ENCODE assay signal across 8 cellular contexts in genomic region chr3:121750087-121750415, GRCh38. TPM values are rescaled to one million over a fixed set of nuclear protein-coding genes. Genes with fewer than 3 reads are reported as not detected.
DNase-seq lines count a peak whose midpoint lies in the region; ATAC-seq and TF ChIP-seq lines count a peak whose summit lies in the region.

No MANE protein-coding gene starts in this region.

- H3K4me1 ChIP-seq in A673 (ENCODE audit: insufficient read depth, low read length, poor library complexity, severe bottlenecking) (peaks cover 7% of the 10 kb centered on the region), IMR-90 (ENCODE audit: control insufficient read depth, insufficient read depth, low read length) (no peaks in the 10 kb centered on the region), duodenal mucosa (ENCODE audit: control insufficient read depth in 1 of 2, insufficient read depth in 2 of 2, low read length in 2 of 2) (peaks cover 13 to 19% of the 10 kb centered on the region in 2 donors), muscle layer of duodenum (ENCODE audit: control insufficient read depth in 1 of 2, insufficient read depth in 2 of 2, low read length in 2 of 2) (peaks cover 16 to 28% of the 10 kb centered on the region in 2 donors)

- TF ChIP-seq RAD21 in IMR-90 (IDR thresholded peaks at IDR 0.05; ENCODE audit: low read length), result no peak

- no peaks in the 10 kb centered on the region for H3K36me3 Mint-ChIP-seq in activated T-helper 1 cell treated with anti-CD3 and anti-CD28 coated beads, Interleukin-12 subunit alpha, Interleukin-12 subunit beta, Interleukin-2, Interleukin-4 antibody, amounts not matched to agents 30 ng/mL and 10 ng/mL and 1 ng/mL, durations not matched to agents 14 hours and 24 hours and 36 hours (ENCODE audit: low read depth)

- no peak for DNase-seq in A673 (ENCODE audit: low spot score)
- no peak for DNase-seq in IMR-90
- DNase-seq in NCI-H1694 (lab: John Stamatoyannopoulos, UW), result no peak
- DNase-seq in NCI-H345 treated with DMSO at 0.1 percent for 48 hours (lab: John Stamatoyannopoulos, UW; ENCODE audit: unreplicated experiment), result no peak
- DNase-seq in activated T-helper 1 cell treated with anti-CD3 and anti-CD28 coated beads, Interleukin-12 subunit alpha, Interleukin-12 subunit beta, Interleukin-2, Interleukin-4 antibody, amounts not matched to agents 30 ng/mL and 10 ng/mL and 1 ng/mL, durations not matched to agents 14 hours and 24 hours and 36 hours (ENCODE audit: low spot score), result no peak

- no peak for TF ChIP-seq POLR2A in IMR-90 (IDR thresholded peaks at IDR 0.05; ENCODE audit: low read depth, low read length)

- peak overlapping the region; percentile 88 for H3K4me2 ChIP-seq in IMR-90 (ENCODE audit: low read depth, low read length)

- no peak overlapping the region for H3K4me3 Mint-ChIP-seq in activated T-helper 1 cell treated with anti-CD3 and anti-CD28 coated beads, Interleukin-12 subunit alpha, Interleukin-12 subunit beta, Interleukin-2, Interleukin-4 antibody, amounts not matched to agents 30 ng/mL and 10 ng/mL and 1 ng/mL, durations not matched to agents 14 hours and 24 hours and 36 hours

- H3K4ac ChIP-seq in IMR-90 (ENCODE audit: low read depth, low read length), result peak overlapping the region; percentile 74

- H3K9ac ChIP-seq in IMR-90 (ENCODE audit: low read depth, low read length), result peak overlapping the region; percentile 66
- H3K9ac ChIP-seq in duodenal mucosa (ENCODE audit: low read depth in 1 of 2, low read length in 2 of 2), result peak overlapping the region; percentile 28 to 63

- BruUV-seq in A673 (replicated peaks; lab: Mats Ljungman, UMichigan), result TSS peak; percentile 97
- TSS peak; percentile 90 for BruUV-seq in IMR-90 (replicated peaks; lab: Mats Ljungman, UMichigan)

- H3K79me1 ChIP-seq in IMR-90 (ENCODE audit: low read depth in 1 of 2, low read length in 2 of 2), result peaks cover 6 to 23% of the 10 kb centered on the region in 2 experiments; a peak in 3 of 4 replicates

- CTCF ChIA-PET in A673 (lab: Charles Lee), result no interaction called here
- CTCF ChIA-PET in IMR-90 (lab: Yijun Ruan, JAX), result no interaction called here

- peak overlapping the region; percentile 70 for H3K14ac ChIP-seq in IMR-90 (replicated peaks; ENCODE audit: low read depth, low read length)

- H3K18ac ChIP-seq in IMR-90 (ENCODE audit: low read depth, low read length), result no peak overlapping the region

- POLR2A ChIA-PET in A673 (lab: Charles Lee; ENCODE audit: low non-redundant PET) (no interaction called here), IMR-90 (lab: Charles Lee; ENCODE audit: unreplicated experiment) (no interaction called here)

- H2BK120ac ChIP-seq in IMR-90 (ENCODE audit: low read depth, low read length), result no peak overlapping the region

- H2BK5ac ChIP-seq in IMR-90 (ENCODE audit: low read depth, low read length, poor library complexity, severe bottlenecking), result peak overlapping the region; percentile 42

- H3K56ac ChIP-seq in IMR-90 (ENCODE audit: extremely low read depth, insufficient read depth, low read length), result no peak overlapping the region; the same call in 1 of the 2 replicates

- H3K9me3 ChIP-seq in A673 (ENCODE audit: low read depth, low read length, poor library complexity, severe bottlenecking) (no peaks in the 10 kb centered on the region), IMR-90 (ENCODE audit: control insufficient read depth, insufficient read depth, low read length) (no peaks in the 10 kb centered on the region), duodenal mucosa (ENCODE audit: control insufficient read depth in 1 of 2, low read length in 2 of 2) (no peaks in the 10 kb centered on the region), muscle layer of duodenum (ENCODE audit: control insufficient read depth in 1 of 2, low read length in 2 of 2) (no peaks in the 10 kb centered on the region)

- peak overlapping the region; percentile 16 to 94; a peak in 3 of 4 replicates for H4K8ac ChIP-seq in IMR-90 (ENCODE audit: low read depth in 2 of 2, low read length in 2 of 2)

- in situ Hi-C loops in IMR-90 (cut with MboI; ENCODE audit: low sequenced_read_pairs), result no loop called here

- WGBS in IMR-90 (ENCODE audit: extremely low coverage in 2 of 2, insufficient read length in 1 of 2), 2 experiments, result no CpG with 5 or more reads among the region's 9 CpGs

- dilution Hi-C loops in IMR-90 (cut with HindIII; ENCODE audit: low sequenced_read_pairs, unreplicated experiment), result no loop called here

- peak overlapping the region; percentile 49 for H3K27ac ChIP-seq in A673 (ENCODE audit: low read depth, low read length, poor library complexity, severe bottlenecking)
- H3K27ac ChIP-seq in IMR-90 (ENCODE audit: insufficient read depth, low read length), result peak overlapping the region; percentile 43
- H3K27ac ChIP-seq in duodenal mucosa (ENCODE audit: low read depth, low read length), result peak overlapping the region; percentile 32
- peak overlapping the region; percentile 94 for H3K27ac ChIP-seq in muscle layer of duodenum (ENCODE audit: low read length)

- H3K36me3 ChIP-seq in A673 (ENCODE audit: insufficient read depth, low read length, poor library complexity, severe bottlenecking), result no peaks in the 10 kb centered on the region
- no peaks in the 10 kb centered on the region for H3K36me3 ChIP-seq in IMR-90 (ENCODE audit: control insufficient read depth, insufficient read depth, low read length)
- H3K36me3 ChIP-seq in duodenal mucosa (ENCODE audit: control insufficient read depth in 1 of 2, insufficient read depth in 2 of 2, low read length in 2 of 2), result no peaks in the 10 kb centered on the region
- H3K36me3 ChIP-seq in muscle layer of duodenum (ENCODE audit: control insufficient read depth in 1 of 2, insufficient read depth in 2 of 2, low read length in 2 of 2), result peaks cover 0 to 8% of the 10 kb centered on the region in 2 donors

- intact Hi-C loops in A673 (cut with micrococcal nuclease; ENCODE audit: unreplicated experiment), result no loop called here
- intact Hi-C loops in IMR-90 (cut with micrococcal nuclease), result no loop called here
- intact Hi-C loops in activated T-helper 1 cell treated with anti-CD3 and anti-CD28 coated beads, Interleukin-12 subunit alpha, Interleukin-12 subunit beta, Interleukin-2, Interleukin-4 antibody, amounts not matched to agents 30 ng/mL and 10 ng/mL and 1 ng/mL, durations not matched to agents 14 hours and 24 hours and 36 hours (cut with micrococcal nuclease), result no loop called here

- 0 out of 2 replicates have a peak overlapping the region, but pooled peaks have one; percentile 34 for H2AK5ac ChIP-seq in IMR-90 (ENCODE audit: low read depth, low read length)

- peak overlapping the region; percentile 13; the same call in 1 of the 2 replicates for H3K23ac ChIP-seq in IMR-90 (ENCODE audit: low read depth, low read length)

- peak overlapping the region; percentile 98 for H2AFZ ChIP-seq in IMR-90 (replicated peaks; ENCODE audit: low read length, poor library complexity)

- peak overlapping the region; percentile 59 for H2AK9ac ChIP-seq in IMR-90 (replicated peaks; ENCODE audit: low read depth, low read length, poor library complexity)

- peaks cover 7% of the 10 kb centered on the region for H4K20me1 ChIP-seq in IMR-90 (ENCODE audit: insufficient read depth, low read length)

- TF ChIP-seq CTCF in A673 (conservative IDR thresholded peaks at IDR 0.05; ENCODE audit: low read depth, low read length) (no peak), IMR-90 (conservative IDR thresholded peaks at IDR 0.05; ENCODE audit: low read depth, low read length) (no peak)

- H3K4me1 Mint-ChIP-seq in activated T-helper 1 cell treated with anti-CD3 and anti-CD28 coated beads, Interleukin-12 subunit alpha, Interleukin-12 subunit beta, Interleukin-2, Interleukin-4 antibody, amounts not matched to agents 30 ng/mL and 10 ng/mL and 1 ng/mL, durations not matched to agents 14 hours and 24 hours and 36 hours (ENCODE audit: low read depth), result peaks cover 5% of the 10 kb centered on the region

- H4K91ac ChIP-seq in IMR-90 (ENCODE audit: insufficient read depth, low read depth, low read length), result peak overlapping the region; percentile 57; the same call in 1 of the 2 replicates

- H3K27me3 Mint-ChIP-seq in activated T-helper 1 cell treated with anti-CD3 and anti-CD28 coated beads, Interleukin-12 subunit alpha, Interleukin-12 subunit beta, Interleukin-2, Interleukin-4 antibody, amounts not matched to agents 30 ng/mL and 10 ng/mL and 1 ng/mL, durations not matched to agents 14 hours and 24 hours and 36 hours (ENCODE audit: insufficient read depth), result peaks cover 12% of the 10 kb centered on the region

- H3K4me3 ChIP-seq in A673 (ENCODE audit: low read depth, low read length, poor library complexity, severe bottlenecking), result peak overlapping the region; percentile 82
- peak overlapping the region; percentile 55 for H3K4me3 ChIP-seq in IMR-90 (ENCODE audit: insufficient read depth, low read depth, low read length)
- peak overlapping the region; percentile 84 to 93 for H3K4me3 ChIP-seq in duodenal mucosa (ENCODE audit: low read depth in 1 of 2, low read length in 2 of 2)
- peak overlapping the region; percentile 82 to 86 for H3K4me3 ChIP-seq in muscle layer of duodenum (ENCODE audit: low read depth in 1 of 2, low read length in 2 of 2)

- H2BK15ac ChIP-seq in IMR-90 (ENCODE audit: low read depth, low read length), result no peak overlapping the region

- H3K9me1 ChIP-seq in IMR-90 (ENCODE audit: insufficient read depth, low read length), result no peaks in the 10 kb centered on the region

- peak overlapping the region; percentile 51 for H4K5ac ChIP-seq in IMR-90 (ENCODE audit: low read depth, low read length)

- no peak overlapping the region for H2BK20ac ChIP-seq in IMR-90 (ENCODE audit: low read depth, low read length)

- H3K27me3 ChIP-seq in A673 (replicated peaks; ENCODE audit: insufficient read depth, low read depth, low read length, poor library complexity) (no peaks in the 10 kb centered on the region), IMR-90 (ENCODE audit: control insufficient read depth, insufficient read depth, low read length) (no peaks in the 10 kb centered on the region), duodenal mucosa (ENCODE audit: control insufficient read depth in 1 of 2, insufficient read depth in 2 of 2, low read length in 2 of 2) (no peaks in the 10 kb centered on the region), muscle layer of duodenum (ENCODE audit: low read depth, low read length) (no peaks in the 10 kb centered on the region)

- H3K9me3 Mint-ChIP-seq in activated T-helper 1 cell treated with anti-CD3 and anti-CD28 coated beads, Interleukin-12 subunit alpha, Interleukin-12 subunit beta, Interleukin-2, Interleukin-4 antibody, amounts not matched to agents 30 ng/mL and 10 ng/mL and 1 ng/mL, durations not matched to agents 14 hours and 24 hours and 36 hours, result no peaks in the 10 kb centered on the region

- ATAC-seq in IMR-90 (ENCODE audit: low read depth) (no peak), HG02571 (IDR thresholded peaks at IDR 0.05; ENCODE audit: unreplicated experiment) (no peak)

- no peak overlapping the region for H3K27ac Mint-ChIP-seq in activated T-helper 1 cell treated with anti-CD3 and anti-CD28 coated beads, Interleukin-12 subunit alpha, Interleukin-12 subunit beta, Interleukin-2, Interleukin-4 antibody, amounts not matched to agents 30 ng/mL and 10 ng/mL and 1 ng/mL, durations not matched to agents 14 hours and 24 hours and 36 hours

RNA-seq across cellular contexts. Expression of gene GOLGB1, which starts 0.5 kb away (rescaled TPM):
- 19.9 and 28.4 TPM in 2 replicates for total RNA-seq in A673 (2021)
- total RNA-seq in IMR-90 (2012; rRNA removed), result 30.3 and 56.1 TPM in 2 replicates
- polyA plus RNA-seq in IMR-90 (2012; rRNA removed), result 9.1 and 13.3 TPM in 2 replicates
- polyA plus RNA-seq in IMR-90 (2012; cell fraction: cytosol; rRNA removed), result 2.5 and 5.7 TPM in 2 replicates
- 12.7 and 48.1 TPM in 2 replicates for polyA plus RNA-seq in IMR-90 (2012; cell fraction: nucleus; rRNA removed; ENCODE audit: low replicate concordance)
- total RNA-seq in activated T-helper 1 cell treated with anti-CD3 and anti-CD28 coated beads, Interleukin-12 subunit alpha, Interleukin-12 subunit beta, Interleukin-2, Interleukin-4 antibody, amounts not matched to agents 30 ng/mL and 10 ng/mL and 1 ng/mL, durations not matched to agents 14 hours and 24 hours and 36 hours, result 23.2 and 23.6 TPM in 2 replicates

Comparison
In these comparisons a context has a peak if more than half of its experiments do, and no peak if none do; other contexts are left out.
1. H3K27ac ChIP-seq: peak in every context shown above with its lines; median percentile 94 in muscle layer of duodenum; 49 in A673; 43 in IMR-90; 32 in duodenal mucosa.